In the genomic region with DNA sequence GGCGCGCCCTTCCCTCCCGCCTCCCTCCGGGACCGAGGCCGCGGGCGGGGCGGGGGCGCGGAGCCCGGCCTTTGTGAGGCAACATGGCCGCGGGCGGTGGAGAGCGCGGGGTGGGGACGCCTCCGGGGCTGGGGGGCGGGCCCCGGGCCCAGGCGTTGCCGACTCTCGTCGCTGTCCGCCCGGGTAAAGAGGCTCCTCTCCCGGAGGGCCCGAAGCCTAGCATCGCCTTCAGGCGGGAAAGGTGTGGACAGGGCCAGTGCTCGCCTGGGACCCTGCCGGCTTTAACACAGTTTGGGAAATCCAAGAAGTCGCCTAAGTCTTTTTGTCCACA, we compare ENCODE assay signal across 8 cellular contexts. TPM values are rescaled to one million over a fixed set of nuclear protein-coding genes. Genes with fewer than 3 reads are reported as not detected.
A peak's percentile ranks its signal among the peaks of the same experiment; 100 is the strongest.
DNase-seq lines count a peak whose midpoint lies in the region; ATAC-seq and TF ChIP-seq lines count a peak whose summit lies in the region.

No MANE protein-coding gene starts in this region.

- no peaks in the 10 kb centered on the region for H3K27me3 ChIP-seq in ACC112 (ENCODE audit: insufficient read depth, low read length)

- no peaks in the 10 kb centered on the region for H3K36me3 ChIP-seq in ACC112 (ENCODE audit: insufficient read depth, low read length)

- no peak overlapping the region for H2AFZ ChIP-seq in ACC112 (ENCODE audit: low read length, unreplicated experiment)

- TF ChIP-seq CTCF in foreskin fibroblast (IDR thresholded peaks at IDR 0.05; ENCODE audit: low read depth, low read length) (no peak), omental fat pad (IDR thresholded peaks at IDR 0.05) (no peak)

- H3K4me3 ChIP-seq in ACC112 (ENCODE audit: low read depth, low read length) = peak overlapping the region; percentile 97
- H3K4me3 ChIP-seq in foreskin fibroblast (ENCODE audit: low read depth in 1 of 2, low read length in 2 of 2) = peak overlapping the region; percentile 90 to 99

- H3K79me2 ChIP-seq in ACC112 (ENCODE audit: control insufficient read depth, insufficient read depth, low read length, unreplicated experiment) = peaks cover 50% of the 10 kb centered on the region

- DNase-seq in NOMO-1 treated with DMSO at 0.1 percent for 48 hours (lab: John Stamatoyannopoulos, UW; ENCODE audit: unreplicated experiment) (peak; percentile 26), foreskin fibroblast (peak; percentile 49 to 81), omental fat pad (ENCODE audit: low spot score) (no peak)
- DNase-seq in activated effector memory CD4-positive, alpha-beta T cell treated with anti-CD3 and anti-CD28 coated beads, Interleukin-2, amount 50 U/mL, for 16 hours = peak; percentile 92

- H3K27ac ChIP-seq in ACC112 (ENCODE audit: low read depth, low read length) (peak overlapping the region; percentile 84), temporal lobe (ENCODE audit: low read depth, low read length) (peak overlapping the region; percentile 47)

- H3K4me1 ChIP-seq in ACC112 (ENCODE audit: control insufficient read depth, insufficient read depth, low read length, unreplicated experiment) = peaks cover 3% of the 10 kb centered on the region

- ATAC-seq in GM18498 (IDR thresholded peaks at IDR 0.05; ENCODE audit: unreplicated experiment) (peak; percentile 76), HG02943 (IDR thresholded peaks at IDR 0.05; ENCODE audit: low read depth, unreplicated experiment) (peak; percentile 54), omental fat pad (ENCODE audit: low FRiP score) (peak; percentile 81)

RNA-seq across cellular contexts. Expression of gene DGCR8, which starts 0.4 kb away (rescaled TPM):
- total RNA-seq in omental fat pad (10 to 100 TPM; 16.9 to 33.5 (median 24.1) TPM), temporal lobe (24.8 TPM)

RNA-seq across cellular contexts. Expression of gene RANBP1, which starts 35.5 kb away (rescaled TPM):
- total RNA-seq in omental fat pad (100 to 1,000 TPM; 146 to 285 (median 159) TPM), temporal lobe (102 TPM)

RNA-seq across cellular contexts. Expression of gene TRMT2A, which starts 36.6 kb away (rescaled TPM):
- total RNA-seq in omental fat pad (10 to 100 TPM; 32.4 to 58.5 (median 49.0) TPM), temporal lobe (22.1 TPM)

RNA-seq across cellular contexts. Expression of gene ZDHHC8, which starts 51.2 kb away (rescaled TPM):
- total RNA-seq in omental fat pad (10 to 100 TPM in 3 of 4 donors, 1 to 10 TPM in 1; 9.5 to 23.3 (median 16.4) TPM), temporal lobe (6.6 TPM)

RNA-seq across cellular contexts. Expression of gene TANGO2, which starts 59.5 kb away (rescaled TPM):
- total RNA-seq in omental fat pad (10 to 100 TPM; 35.3 to 48.4 (median 37.9) TPM), temporal lobe (8.1 TPM)
